ENCODE assay signal across 24 cellular contexts in genomic region chr21:14826630-14827029, GRCh38.
DNase-seq lines count a peak whose midpoint lies in the region; ATAC-seq, FAIRE-seq and TF ChIP-seq lines count a peak whose summit lies in the region.
"Had no signal": no experiment of that assay in that cellular context is flagged by ENCODE, and none has a peak within 500 bp of the region (broad histone marks: within the 10 kb centered on the region; RNA-seq: fewer than 3 reads in every experiment).

No MANE protein-coding gene starts in this region.

- H3K27me3 ChIP-seq in PC-3 (ENCODE audit: low read length) = no peaks in the 10 kb centered on the region
- H3K27me3 ChIP-seq: stomach had no signal

- no peaks in the 10 kb centered on the region for H4K20me1 ChIP-seq in PC-3 (ENCODE audit: low read length)

- H3K27ac ChIP-seq in PC-3 (ENCODE audit: low read length) = no peak overlapping the region
- H3K27ac ChIP-seq: epithelial cell of prostate, stomach had no signal

- 87 to 90% methylated on average over 6 of the region's 6 CpGs for WGBS in lower leg skin, 2 donors

- TF ChIP-seq POLR2A in GM12891 (IDR thresholded peaks at IDR 0.05; ENCODE audit: low read depth, low read length) (no peak), lower leg skin (IDR thresholded peaks at IDR 0.05) (no peak)

- H2AFZ ChIP-seq in PC-3 (ENCODE audit: low read length) = no peak overlapping the region

- no peaks in the 10 kb centered on the region for H3K9me2 ChIP-seq in PC-3 (replicated peaks; ENCODE audit: low read length)

- H3K4me3 ChIP-seq in lower leg skin (ENCODE audit: low read depth, poor library complexity, severe bottlenecking) (no peak overlapping the region), PC-3 (ENCODE audit: low read length) (no peak overlapping the region)
- H3K4me3 ChIP-seq: lung, stomach had no signal

- intact Hi-C loops in lower leg skin (cut with DNase I; ENCODE audit: low total_unique reads) (no loop called here), PC-3 (cut with micrococcal nuclease) (no loop called here)

- POLR2A ChIA-PET in PC-3 (lab: Charles Lee; ENCODE audit: unreplicated experiment) = no interaction called here

- TF ChIP-seq CTCF in lower leg skin (IDR thresholded peaks at IDR 0.05) (no peak), PC-3 (conservative IDR thresholded peaks at IDR 0.05; ENCODE audit: low read depth, low read length) (no peak)

- H3K79me2 ChIP-seq in PC-3 (ENCODE audit: low read length) = no peaks in the 10 kb centered on the region

- H3K9ac ChIP-seq in PC-3 (ENCODE audit: low read length) = no peak overlapping the region

- BruUV-seq in PC-3 (replicated peaks; lab: Mats Ljungman, UMichigan) = no TSS peak

- no peaks in the 10 kb centered on the region for H3K36me3 ChIP-seq in PC-3 (ENCODE audit: low read depth, low read length)
- H3K36me3 ChIP-seq: stomach had no signal

- H3K9me3 ChIP-seq in PC-3 (ENCODE audit: low read length) = no peaks in the 10 kb centered on the region
- H3K9me3 ChIP-seq: stomach had no signal

- H3F3A ChIP-seq in PC-3 (ENCODE audit: low read length, unreplicated experiment) = no peaks in the 10 kb centered on the region

- peak; percentile 84 for FAIRE-seq in GM12891 (lab: Jason Lieb, UNC)
- FAIRE-seq: astrocyte, small intestine had no signal

- no peak for DNase-seq in GM12891 (ENCODE audit: insufficient read length, low spot score)
- DNase-seq in NAMALWA (ENCODE audit: low spot score) = peak; percentile 9
- no peak for DNase-seq in DMS 273 treated with DMSO at 0.1 percent for 48 hours (lab: John Stamatoyannopoulos, UW)
- no peak for DNase-seq in lower leg skin (ENCODE audit: low spot score in 2 of 2)
- DNase-seq in PC-3 = no peak
- no peak for DNase-seq in NCI-H345 (lab: John Stamatoyannopoulos, UW)
- DNase-seq: activated CD4-positive, alpha-beta memory T cell treated with anti-CD3 and anti-CD28 coated beads, Interleukin-2, amount 10 ng/mL, durations not matched to agents 7 days and 5 days; activated naive CD4-positive, alpha-beta T cell treated with anti-CD3 and anti-CD28 coated beads, Interleukin-2, amount 10 ng/mL, durations not matched to agents 7 days and 5 days; activated T-cell treated with anti-CD3 and anti-CD28 coated beads, Interleukin-2, amount 50 U/mL, for 4 hours; CD4-positive, alpha-beta T cell; DMS53; kidney; NCI-H1092; NCI-H1930; SIG-M5; small intestine; stimulated activated CD4-positive, alpha-beta T cell treated with anti-CD3 and anti-CD28 coated beads, Interleukin-2, amount 100 ng/mL, for 48 hours; stomach; trophoblast cell had no signal

- H3K4me1 ChIP-seq in PC-3 (ENCODE audit: insufficient read depth, low read length) = peaks cover 4% of the 10 kb centered on the region; the same call in 1 of the 2 replicates
- H3K4me1 ChIP-seq: stomach had no signal

- CTCF ChIA-PET in PC-3 (lab: Charles Lee) = no interaction called here

- peak; percentile 50 for ATAC-seq in GM18907 (IDR thresholded peaks at IDR 0.05; ENCODE audit: unreplicated experiment)
- peak; percentile 35 for ATAC-seq in HG02798 (IDR thresholded peaks at IDR 0.05; ENCODE audit: poor library complexity, unreplicated experiment)
- ATAC-seq in PC-3 = no peak
- ATAC-seq: activated T-cell treated with anti-CD3 and anti-CD28 coated beads, Interleukin-2, amount 50 U/mL, for 4 hours had no signal

- no peak overlapping the region for H3K4me2 ChIP-seq in PC-3 (ENCODE audit: low read length)

TF ChIP-seq in GM12891, 5 proteins besides CTCF, POLR2A, EP300 and RAD21:
- TF ChIP-seq POU2F2 (IDR thresholded peaks at IDR 0.05; ENCODE audit: low read depth, low read length) = no peak
- peak; percentile 46 for TF ChIP-seq SPI1 (IDR thresholded peaks at IDR 0.05; ENCODE audit: low read depth, low read length)
- TF ChIP-seq PAX5 (IDR thresholded peaks at IDR 0.05; ENCODE audit: insufficient read depth, low read length, severe bottlenecking) = no peak
